ENCODE assay signal across 25 cellular contexts in the genomic region with DNA sequence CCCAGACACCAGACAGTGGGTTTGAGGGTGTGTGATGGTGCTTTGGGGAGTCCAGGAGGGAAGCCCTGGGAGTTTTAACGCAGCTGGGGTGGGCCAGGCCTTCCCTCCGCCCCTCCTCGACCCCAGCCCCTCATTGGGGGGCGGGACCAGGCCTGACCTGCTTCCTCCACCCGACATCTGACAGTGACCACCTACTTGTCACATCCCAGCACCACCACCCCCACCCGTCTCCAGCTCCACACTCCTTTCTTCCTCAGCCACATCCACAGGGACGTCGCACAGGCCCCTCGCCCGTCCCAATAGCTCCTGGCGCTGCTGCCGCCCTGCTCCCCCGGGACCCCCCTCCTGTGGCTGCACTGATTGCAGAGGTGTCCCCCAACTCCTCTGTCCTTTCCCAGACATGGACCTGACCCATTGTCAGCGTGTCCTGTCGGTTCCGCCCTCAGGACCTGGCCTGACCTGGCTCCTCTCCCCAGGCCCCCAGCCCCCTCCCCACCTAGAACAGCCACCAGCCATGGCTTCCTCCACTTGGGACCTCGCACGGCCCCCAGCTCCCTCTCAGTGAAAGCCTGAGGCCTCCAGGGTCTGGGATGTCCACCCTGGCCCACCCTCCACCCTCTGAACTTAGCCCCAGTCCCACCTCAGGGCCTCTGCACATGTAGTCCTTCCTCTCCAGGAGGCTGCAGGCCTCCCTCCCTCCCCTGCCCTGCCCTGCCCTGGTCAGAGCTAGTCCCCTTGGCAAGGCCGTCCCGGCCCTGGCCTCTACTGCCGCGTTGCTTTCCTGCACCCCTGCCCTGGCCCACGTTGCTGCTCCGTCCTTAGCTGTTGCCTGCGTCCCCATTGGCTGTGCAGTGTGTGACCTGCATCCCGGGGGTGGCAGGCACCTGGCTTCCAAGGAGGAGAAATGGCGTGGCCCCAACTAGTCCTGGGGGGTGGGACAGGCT. TPM values are rescaled to one million over a fixed set of nuclear protein-coding genes. Genes with fewer than 3 reads are reported as not detected.
DNase-seq lines count a peak whose midpoint lies in the region; ATAC-seq and TF ChIP-seq lines count a peak whose summit lies in the region.
"Had no signal": no experiment of that assay in that cellular context is flagged by ENCODE, and none has a peak within 500 bp of the region (broad histone marks: within the 10 kb centered on the region; RNA-seq: fewer than 3 reads in every experiment).

No MANE protein-coding gene starts in this region.

- H3K79me1 ChIP-seq in mesendoderm (ENCODE audit: low read length), result no peaks in the 10 kb centered on the region

- no peak overlapping the region for H3K18ac ChIP-seq in mesendoderm (ENCODE audit: low read length)

- H4K5ac ChIP-seq in mesendoderm (ENCODE audit: low read length), result no peak overlapping the region

- H3K4me3 ChIP-seq in right cardiac atrium (ENCODE audit: low read length), result no peak overlapping the region
- no peak overlapping the region for H3K4me3 ChIP-seq in mesendoderm (ENCODE audit: low read length)
- H3K4me3 ChIP-seq in thyroid gland (replicated peaks in 1 of 3), result no peak overlapping the region
- H3K4me3 ChIP-seq in SK-N-SH (ENCODE audit: low read depth in 2 of 2, low read length in 1 of 2), result no peak overlapping the region

- H2BK5ac ChIP-seq in mesendoderm (ENCODE audit: low read length), result no peak overlapping the region

- H2BK15ac ChIP-seq in mesendoderm (replicated peaks; ENCODE audit: low read depth), result no peak overlapping the region

- WGBS in right cardiac atrium, result 90% methylated on average over 27 of the region's 27 CpGs
- no CpG with 5 or more reads among the region's 27 CpGs for WGBS in mesendoderm (ENCODE audit: extremely low coverage, insufficient coverage, low lambda C conversion rate)
- 85 to 88% methylated on average over 22 to 27 of the region's 27 CpGs for WGBS in thyroid gland, 2 donors
- 91% methylated on average over 22 of the region's 27 CpGs for WGBS in SK-N-SH (ENCODE audit: low lambda C conversion rate)

- no peak for TF ChIP-seq RAD21 in SK-N-SH (IDR thresholded peaks at IDR 0.05; ENCODE audit: low read length)

- intact Hi-C loops in right cardiac atrium (cut with DNase I) (loop anchor here in 1 of 4 donors (2.0 kb wide), 1 partner anchor 74 kb away; no protein-coding TSS in a partner anchor), Right ventricle myocardium inferior (cut with DNase I) (no loop called here), thyroid gland (cut with DNase I) (no loop called here)

- no peak overlapping the region for H4K8ac ChIP-seq in mesendoderm (ENCODE audit: low read depth, low read length)

- no peaks in the 10 kb centered on the region for H3K36me3 ChIP-seq in mesendoderm (ENCODE audit: control insufficient read depth, insufficient read depth, low read length)
- H3K36me3 ChIP-seq in thyroid gland, result no peaks in the 10 kb centered on the region
- no peaks in the 10 kb centered on the region for H3K36me3 ChIP-seq in SK-N-SH (replicated peaks in 1 of 2; ENCODE audit: control insufficient read depth in 1 of 2, insufficient read depth in 2 of 2, low read length in 1 of 2)

- H3K9me3 ChIP-seq in right cardiac atrium (ENCODE audit: control insufficient read depth, low read length) (no peaks in the 10 kb centered on the region), thyroid gland (no peaks in the 10 kb centered on the region), SK-N-SH (no peaks in the 10 kb centered on the region)

- no peak overlapping the region for H3K23ac ChIP-seq in mesendoderm (ENCODE audit: low read length)

- H3K4me1 ChIP-seq in right cardiac atrium (ENCODE audit: control insufficient read depth, insufficient read depth, low read length) (no peaks in the 10 kb centered on the region), mesendoderm (ENCODE audit: control insufficient read depth, low read depth, low read length) (no peaks in the 10 kb centered on the region), thyroid gland (peaks cover 42 to 52% of the 10 kb centered on the region in 2 donors), SK-N-SH (ENCODE audit: control insufficient read depth in 1 of 2, insufficient read depth in 2 of 2, low read depth in 1 of 2, low read length in 1 of 2) (peaks cover 33 to 73% of the 10 kb centered on the region in 2 experiments; a peak in 3 of 4 replicates)

- H3K27me3 ChIP-seq in right cardiac atrium (ENCODE audit: control insufficient read depth, insufficient read depth), result no peaks in the 10 kb centered on the region
- H3K27me3 ChIP-seq in mesendoderm (ENCODE audit: insufficient read depth, low read length, poor library complexity), result no peaks in the 10 kb centered on the region
- no peaks in the 10 kb centered on the region for H3K27me3 ChIP-seq in thyroid gland
- no peaks in the 10 kb centered on the region for H3K27me3 ChIP-seq in SK-N-SH (ENCODE audit: insufficient read depth)

- TF ChIP-seq EP300 in SK-N-SH (IDR thresholded peaks at IDR 0.05; ENCODE audit: borderline replicate concordance in 1 of 2, low read depth in 1 of 2, low read length in 1 of 2), result no peak

- no peak overlapping the region for H2BK120ac ChIP-seq in mesendoderm (ENCODE audit: low read depth, low read length)

- no peak overlapping the region for H3K9ac ChIP-seq in mesendoderm (ENCODE audit: low read length)
- no peak overlapping the region for H3K9ac ChIP-seq in SK-N-SH

- CTCF ChIA-PET in SK-N-SH (lab: Yijun Ruan, JAX), result interaction anchor here (0.7 to 1.8 kb wide), 3 partner anchors 10 to 87 kb away, joined by 3 to 8 read pairs (median 3); no protein-coding TSS in a partner anchor

- no peak overlapping the region for H2AK5ac ChIP-seq in mesendoderm (ENCODE audit: low read length)

- peaks cover 39% of the 10 kb centered on the region for H3F3A ChIP-seq in SK-N-SH (replicated peaks; ENCODE audit: insufficient read depth)

- POLR2A ChIA-PET in SK-N-SH (lab: Yijun Ruan, JAX), result interaction anchor here (0.7 kb wide), 1 partner anchor 18 kb away, joined by 3 read pairs; no protein-coding TSS in a partner anchor

- H3K9me2 ChIP-seq in SK-N-SH, result no peaks in the 10 kb centered on the region

- H3K27ac ChIP-seq in right cardiac atrium (ENCODE audit: low read length) (no peak overlapping the region), VCaP (peak overlapping the region; percentile 99), mesendoderm (ENCODE audit: low read depth, low read length) (no peak overlapping the region), thyroid gland (peak overlapping the region; percentile 22 to 84 (median 79)), SK-N-SH (ENCODE audit: low read depth in 2 of 2, low read length in 1 of 2) (peak overlapping the region in 1 of 2 experiments; percentile 96; a peak in 1 of 4 replicates)

- DNase-seq in right cardiac atrium (peak; percentile 16 to 57 (median 53)), Right ventricle myocardium inferior (ENCODE audit: missing footprints) (no peak), mesendoderm (no peak), thyroid gland (no peak), islet precursor cell (no peak), SK-N-SH (no peak)
- no peak for DNase-seq in stimulated activated CD4-positive, alpha-beta T cell treated with anti-CD3 and anti-CD28 coated beads, Interleukin-15, amount 100 ng/mL, for 24 hours
- DNase-seq: CD8-positive, alpha-beta memory T cell; DMS 273 treated with DMSO at 0.1 percent for 48 hours; Karpas-422; NCI-H1092; NCI-H1436; NCI-H187; NCI-H2081 treated with DMSO at 0.1 percent for 48 hours; NCI-H2171; NCI-H226; NCI-H510A; NCI-H69; RPMI8226; SHP77 treated with DMSO at 0.1 percent for 48 hours had no signal

- no peak for TF ChIP-seq POLR2A in thyroid gland (IDR thresholded peaks at IDR 0.05)

- no peak for ATAC-seq in right cardiac atrium
- no peak for ATAC-seq in Right ventricle myocardium inferior
- ATAC-seq: HCT116 had no signal

- no peak overlapping the region for H3K4ac ChIP-seq in mesendoderm (ENCODE audit: low read depth, low read length)

- TF ChIP-seq CTCF in VCaP (conservative IDR thresholded peaks at IDR 0.05), result no peak
- TF ChIP-seq CTCF in thyroid gland (IDR thresholded peaks at IDR 0.05), result no peak
- TF ChIP-seq CTCF in SK-N-SH (IDR thresholded peaks at IDR 0.05), result no peak

- H4K20me1 ChIP-seq in SK-N-SH (ENCODE audit: insufficient read depth), result no peaks in the 10 kb centered on the region

- H3K56ac ChIP-seq in mesendoderm (ENCODE audit: low read length), result peak overlapping the region; percentile 25

- H3K79me2 ChIP-seq in mesendoderm (ENCODE audit: control insufficient read depth, insufficient read depth, low read length), result no peaks in the 10 kb centered on the region
- H3K79me2 ChIP-seq in SK-N-SH (ENCODE audit: insufficient read depth), result no peaks in the 10 kb centered on the region

- H3K4me2 ChIP-seq in mesendoderm (ENCODE audit: low read length), result no peak overlapping the region
- no peak overlapping the region for H3K4me2 ChIP-seq in SK-N-SH

- no peak overlapping the region for H2AFZ ChIP-seq in SK-N-SH (ENCODE audit: low read depth)

TF ChIP-seq in SK-N-SH, 30 proteins besides CTCF, POLR2A, EP300 and RAD21:
- no peak for TF ChIP-seq TEAD4 (IDR thresholded peaks at IDR 0.05; ENCODE audit: borderline replicate concordance, insufficient read depth)
TF ChIP-seq in SK-N-SH: peak in this region for 0.

RNA-seq across cellular contexts. Expression of a gene that starts 30.4 kb away (rescaled TPM):
- total RNA-seq in right cardiac atrium (10 to 100 TPM in 1 of 4 donors, 1 to 10 TPM in 3; 1.5 to 13.7 (median 4.7) TPM), Right ventricle myocardium inferior (not detected), thyroid gland (10 to 100 TPM in 1 of 4 donors, 1 to 10 TPM in 1, under 1 TPM in 2; 0.33 to 33.3 (median 1.9) TPM)
- polyA plus RNA-seq in right cardiac atrium (2.2 TPM), SK-N-SH (2012; rRNA removed) (0.26 and 0.42 TPM in 2 replicates)
- 0.01 TPM for polyA plus RNA-seq in mesendoderm (2013, experiment 1 of 2)
- 0.03 TPM for polyA plus RNA-seq in mesendoderm (2013, experiment 2 of 2)
- polyA plus RNA-seq in SK-N-SH (2012; cell fraction: cytosol; rRNA removed), result 0.15 and 0.17 TPM in 2 replicates
- polyA plus RNA-seq in SK-N-SH (2012; cell fraction: nucleus; rRNA removed), result 0.35 and 1.6 TPM in 2 replicates
- total RNA-seq: A172; CD8-positive, alpha-beta memory T cell had no signal
- polyA plus RNA-seq: CD14-positive monocyte; CD8-positive, alpha-beta memory T cell; IgD-negative memory B cell had no signal

Comparison
In these comparisons a context has a peak if more than half of its experiments do, and no peak if none do; other contexts are left out.
1. DNase-seq: peak in right cardiac atrium (3 of 3); none in Right ventricle myocardium inferior (single experiment), mesendoderm (single experiment), thyroid gland (0 of 2), islet precursor cell (single experiment), stimulated activated CD4-positive, alpha-beta T cell treated with anti-CD3 and anti-CD28 coated beads, Interleukin-15, amount 100 ng/mL, for 24 hours (single experiment) and SK-N-SH (single experiment).
2. H3K27ac ChIP-seq: peak in VCaP (single experiment) and thyroid gland (3 of 3); none in right cardiac atrium (single experiment) and mesendoderm (single experiment).